ENCODE assay signal across 1 cellular context in the genomic region with DNA sequence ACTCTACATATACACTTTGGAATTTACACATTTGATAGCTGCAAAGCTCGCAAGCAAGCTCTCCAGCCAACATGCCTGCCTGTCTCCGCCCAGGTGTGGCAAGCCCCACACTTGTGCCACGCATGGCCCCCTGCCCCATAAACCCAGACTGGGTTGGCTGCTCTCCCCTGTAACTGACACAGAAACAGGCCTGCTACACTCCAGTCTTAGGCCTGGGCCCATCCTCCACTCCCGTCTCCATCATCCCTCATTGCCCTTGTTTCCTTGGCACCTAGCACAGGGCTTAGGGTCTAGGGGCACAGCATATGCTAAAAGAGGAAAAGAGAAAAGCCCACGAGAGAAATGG.
TF ChIP-seq lines count a peak whose summit lies in the region.

No MANE protein-coding gene starts in this region.

TF ChIP-seq in GM23338, 12 proteins besides CTCF, POLR2A, EP300 and RAD21 (continued from another document):
- no peak for TF ChIP-seq REST (IDR thresholded peaks at IDR 0.05; ENCODE audit: unreplicated experiment)
- no peak for TF ChIP-seq CREB1 (CRISPR knock-in tag; IDR thresholded peaks at IDR 0.05; ENCODE audit: low read depth)
- TF ChIP-seq ZNF114 (CRISPR knock-in tag; IDR thresholded peaks at IDR 0.05) = no peak
- no peak for TF ChIP-seq EZH2phosphoT487 (IDR thresholded peaks at IDR 0.05; ENCODE audit: unreplicated experiment)
- TF ChIP-seq, protein P1, sequence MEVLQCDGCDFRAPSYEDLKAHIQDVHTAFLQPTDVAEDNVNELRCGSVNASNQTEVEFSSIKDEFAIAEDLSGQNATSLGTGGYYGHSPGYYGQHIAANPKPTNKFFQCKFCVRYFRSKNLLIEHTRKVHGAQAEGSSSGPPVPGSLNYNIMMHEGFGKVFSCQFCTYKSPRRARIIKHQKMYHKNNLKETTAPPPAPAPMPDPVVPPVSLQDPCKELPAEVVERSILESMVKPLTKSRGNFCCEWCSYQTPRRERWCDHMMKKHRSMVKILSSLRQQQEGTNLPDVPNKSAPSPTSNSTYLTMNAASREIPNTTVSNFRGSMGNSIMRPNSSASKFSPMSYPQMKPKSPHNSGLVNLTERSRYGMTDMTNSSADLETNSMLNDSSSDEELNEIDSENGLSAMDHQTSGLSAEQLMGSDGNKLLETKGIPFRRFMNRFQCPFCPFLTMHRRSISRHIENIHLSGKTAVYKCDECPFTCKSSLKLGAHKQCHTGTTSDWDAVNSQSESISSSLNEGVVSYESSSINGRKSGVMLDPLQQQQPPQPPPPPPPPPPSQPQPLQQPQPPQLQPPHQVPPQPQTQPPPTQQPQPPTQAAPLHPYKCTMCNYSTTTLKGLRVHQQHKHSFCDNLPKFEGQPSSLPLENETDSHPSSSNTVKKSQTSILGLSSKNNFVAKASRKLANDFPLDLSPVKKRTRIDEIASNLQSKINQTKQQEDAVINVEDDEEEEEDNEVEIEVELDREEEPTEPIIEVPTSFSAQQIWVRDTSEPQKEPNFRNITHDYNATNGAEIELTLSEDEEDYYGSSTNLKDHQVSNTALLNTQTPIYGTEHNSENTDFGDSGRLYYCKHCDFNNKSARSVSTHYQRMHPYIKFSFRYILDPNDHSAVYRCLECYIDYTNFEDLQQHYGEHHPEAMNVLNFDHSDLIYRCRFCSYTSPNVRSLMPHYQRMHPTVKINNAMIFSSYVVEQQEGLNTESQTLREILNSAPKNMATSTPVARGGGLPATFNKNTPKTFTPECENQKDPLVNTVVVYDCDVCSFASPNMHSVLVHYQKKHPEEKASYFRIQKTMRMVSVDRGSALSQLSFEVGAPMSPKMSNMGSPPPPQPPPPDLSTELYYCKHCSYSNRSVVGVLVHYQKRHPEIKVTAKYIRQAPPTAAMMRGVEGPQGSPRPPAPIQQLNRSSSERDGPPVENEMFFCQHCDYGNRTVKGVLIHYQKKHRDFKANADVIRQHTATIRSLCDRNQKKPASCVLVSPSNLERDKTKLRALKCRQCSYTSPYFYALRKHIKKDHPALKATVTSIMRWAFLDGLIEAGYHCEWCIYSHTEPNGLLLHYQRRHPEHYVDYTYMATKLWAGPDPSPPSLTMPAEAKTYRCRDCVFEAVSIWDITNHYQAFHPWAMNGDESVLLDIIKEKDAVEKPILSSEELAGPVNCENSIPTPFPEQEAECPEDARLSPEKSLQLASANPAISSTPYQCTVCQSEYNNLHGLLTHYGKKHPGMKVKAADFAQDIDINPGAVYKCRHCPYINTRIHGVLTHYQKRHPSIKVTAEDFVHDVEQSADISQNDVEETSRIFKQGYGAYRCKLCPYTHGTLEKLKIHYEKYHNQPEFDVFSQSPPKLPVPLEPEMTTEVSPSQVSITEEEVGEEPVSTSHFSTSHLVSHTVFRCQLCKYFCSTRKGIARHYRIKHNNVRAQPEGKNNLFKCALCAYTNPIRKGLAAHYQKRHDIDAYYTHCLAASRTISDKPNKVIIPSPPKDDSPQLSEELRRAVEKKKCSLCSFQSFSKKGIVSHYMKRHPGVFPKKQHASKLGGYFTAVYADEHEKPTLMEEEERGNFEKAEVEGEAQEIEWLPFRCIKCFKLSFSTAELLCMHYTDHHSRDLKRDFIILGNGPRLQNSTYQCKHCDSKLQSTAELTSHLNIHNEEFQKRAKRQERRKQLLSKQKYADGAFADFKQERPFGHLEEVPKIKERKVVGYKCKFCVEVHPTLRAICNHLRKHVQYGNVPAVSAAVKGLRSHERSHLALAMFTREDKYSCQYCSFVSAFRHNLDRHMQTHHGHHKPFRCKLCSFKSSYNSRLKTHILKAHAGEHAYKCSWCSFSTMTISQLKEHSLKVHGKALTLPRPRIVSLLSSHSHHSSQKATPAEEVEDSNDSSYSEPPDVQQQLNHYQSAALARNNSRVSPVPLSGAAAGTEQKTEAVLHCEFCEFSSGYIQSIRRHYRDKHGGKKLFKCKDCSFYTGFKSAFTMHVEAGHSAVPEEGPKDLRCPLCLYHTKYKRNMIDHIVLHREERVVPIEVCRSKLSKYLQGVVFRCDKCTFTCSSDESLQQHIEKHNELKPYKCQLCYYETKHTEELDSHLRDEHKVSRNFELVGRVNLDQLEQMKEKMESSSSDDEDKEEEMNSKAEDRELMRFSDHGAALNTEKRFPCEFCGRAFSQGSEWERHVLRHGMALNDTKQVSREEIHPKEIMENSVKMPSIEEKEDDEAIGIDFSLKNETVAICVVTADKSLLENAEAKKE (CRISPR knock-in tag; IDR thresholded peaks at IDR 0.05) = no peak
